ENCODE assay signal across 10 cellular contexts in genomic region chr6:41682497-41682961, GRCh38. TPM values are rescaled to one million over a fixed set of nuclear protein-coding genes. Genes with fewer than 3 reads are reported as not detected.
A peak's percentile ranks its signal among the peaks of the same experiment; 100 is the strongest.
DNase-seq lines count a peak whose midpoint lies in the region; ATAC-seq, FAIRE-seq and TF ChIP-seq lines count a peak whose summit lies in the region.
"Had no signal": no experiment of that assay in that cellular context is flagged by ENCODE, and none has a peak within 500 bp of the region (broad histone marks: within the 10 kb centered on the region; RNA-seq: fewer than 3 reads in every experiment).

No MANE protein-coding gene starts in this region.

- no peaks in the 10 kb centered on the region for H3K36me3 Mint-ChIP-seq in activated naive CD8-positive, alpha-beta T cell treated with anti-CD3 and anti-CD28 coated beads, Interleukin-2, amount 10 ng/mL, durations not matched to agents 7 days and 5 days
- no peaks in the 10 kb centered on the region for H3K36me3 Mint-ChIP-seq in naive B cell
- no peaks in the 10 kb centered on the region for H3K36me3 Mint-ChIP-seq in neural progenitor cell

- H3K9me3 ChIP-seq in breast epithelium (no peaks in the 10 kb centered on the region), mammary epithelial cell (replicated peaks; ENCODE audit: insufficient read depth, low read length) (no peaks in the 10 kb centered on the region), aorta (ENCODE audit: control insufficient read depth, low read length) (no peaks in the 10 kb centered on the region), neural progenitor cell (ENCODE audit: low read depth) (no peaks in the 10 kb centered on the region)
- H3K9me3 ChIP-seq: transverse colon had no signal

- H3K4me1 Mint-ChIP-seq in activated naive CD8-positive, alpha-beta T cell treated with anti-CD3 and anti-CD28 coated beads, Interleukin-2, amount 10 ng/mL, durations not matched to agents 7 days and 5 days, result peaks cover 9% of the 10 kb centered on the region
- H3K4me1 Mint-ChIP-seq in naive B cell, result peaks cover 14 to 23% (median 20%) of the 10 kb centered on the region in 3 donors
- H3K4me1 Mint-ChIP-seq in neural progenitor cell, result peaks cover 14% of the 10 kb centered on the region

- H3K4me3 ChIP-seq in breast epithelium (peak overlapping the region in 2 of 3 donors; percentile 40 to 50), mammary epithelial cell (replicated peaks in 1 of 3; ENCODE audit: insufficient read depth in 1 of 3, low read depth in 2 of 3, low read length in 3 of 3) (no peak overlapping the region), aorta (ENCODE audit: low read length in 2 of 2) (no peak overlapping the region), neural progenitor cell (no peak overlapping the region)

- ATAC-seq in activated naive CD8-positive, alpha-beta T cell treated with anti-CD3 and anti-CD28 coated beads, Interleukin-2, amount 10 ng/mL, durations not matched to agents 7 days and 5 days (ENCODE audit: low read depth), result no peak
- ATAC-seq in naive B cell (ENCODE audit: low read depth in 2 of 2) (no peak), aorta (ENCODE audit: low FRiP score) (peak; percentile 13), foreskin keratinocyte (no peak)

- peak overlapping the region; percentile 78 for H3K4me3 Mint-ChIP-seq in activated naive CD8-positive, alpha-beta T cell treated with anti-CD3 and anti-CD28 coated beads, Interleukin-2, amount 10 ng/mL, durations not matched to agents 7 days and 5 days
- H3K4me3 Mint-ChIP-seq in naive B cell, result peak overlapping the region; percentile 77 to 88 (median 84)
- no peak overlapping the region for H3K4me3 Mint-ChIP-seq in neural progenitor cell
- H3K4me3 Mint-ChIP-seq: H9 had no signal

- H4K20me1 ChIP-seq in mammary epithelial cell (ENCODE audit: insufficient read depth, low read length) (no peaks in the 10 kb centered on the region), neural progenitor cell (ENCODE audit: low read depth) (no peaks in the 10 kb centered on the region)

- H3F3A ChIP-seq in neural progenitor cell (ENCODE audit: low read depth), result no peaks in the 10 kb centered on the region

- DNase-seq in breast epithelium (ENCODE audit: low spot score in 2 of 2), result no peak
- no peak for DNase-seq in mammary epithelial cell
- DNase-seq in activated naive CD8-positive, alpha-beta T cell treated with anti-CD3 and anti-CD28 coated beads, Interleukin-2, amount 10 ng/mL, durations not matched to agents 7 days and 5 days, result peak; percentile 45
- no peak for DNase-seq in naive B cell
- peak in 1 of 2 donors; percentile 73 for DNase-seq in aorta
- DNase-seq in neural progenitor cell (ENCODE audit: low spot score), result no peak
- no peak for DNase-seq in RCC 7860 (ENCODE audit: low spot score)
- no peak for DNase-seq in foreskin keratinocyte

- H3K36me3 ChIP-seq in breast epithelium (no peaks in the 10 kb centered on the region), mammary epithelial cell (ENCODE audit: insufficient read depth, low read length) (peaks cover 3% of the 10 kb centered on the region), aorta (ENCODE audit: control insufficient read depth in 1 of 2, insufficient read depth in 2 of 2, low read length in 1 of 2) (peaks cover 0 to 4% of the 10 kb centered on the region in 2 donors), neural progenitor cell (no peaks in the 10 kb centered on the region)
- H3K36me3 ChIP-seq: transverse colon had no signal

- peaks cover 2% of the 10 kb centered on the region for H3K27me3 Mint-ChIP-seq in activated naive CD8-positive, alpha-beta T cell treated with anti-CD3 and anti-CD28 coated beads, Interleukin-2, amount 10 ng/mL, durations not matched to agents 7 days and 5 days
- H3K27me3 Mint-ChIP-seq in naive B cell (no peaks in the 10 kb centered on the region), neural progenitor cell (ENCODE audit: insufficient read depth, low read depth) (peaks cover 4% of the 10 kb centered on the region)

- H3K79me2 ChIP-seq in mammary epithelial cell (ENCODE audit: insufficient read depth, low read length) (no peaks in the 10 kb centered on the region), neural progenitor cell (ENCODE audit: low read depth) (no peaks in the 10 kb centered on the region)

- no peak for TF ChIP-seq POLR2A in breast epithelium (IDR thresholded peaks at IDR 0.05)

- no peak for TF ChIP-seq CTCF in breast epithelium (IDR thresholded peaks at IDR 0.05)
- no peak for TF ChIP-seq CTCF in mammary epithelial cell (conservative IDR thresholded peaks at IDR 0.05 in 1 of 2, IDR thresholded peaks at IDR 0.05 in 1 of 2; ENCODE audit: extremely low read depth in 1 of 2, insufficient read depth in 1 of 2, low read depth in 1 of 2, low read length in 2 of 2)
- TF ChIP-seq CTCF in neural progenitor cell (IDR thresholded peaks at IDR 0.05), result no peak
- TF ChIP-seq CTCF in foreskin keratinocyte (conservative IDR thresholded peaks at IDR 0.05), result no peak

- H3K9me3 Mint-ChIP-seq in activated naive CD8-positive, alpha-beta T cell treated with anti-CD3 and anti-CD28 coated beads, Interleukin-2, amount 10 ng/mL, durations not matched to agents 7 days and 5 days, result no peaks in the 10 kb centered on the region
- H3K9me3 Mint-ChIP-seq in naive B cell (no peaks in the 10 kb centered on the region), neural progenitor cell (no peaks in the 10 kb centered on the region)
- H3K9me3 Mint-ChIP-seq: H9 had no signal

- H2AFZ ChIP-seq in mammary epithelial cell (ENCODE audit: low read depth, low read length) (no peak overlapping the region), neural progenitor cell (replicated peaks) (no peak overlapping the region)

- intact Hi-C loops in breast epithelium (cut with DNase I; ENCODE audit: low total_unique reads), result loop anchor here (5.0 kb wide), 1 partner anchor 80 kb away; no protein-coding TSS in a partner anchor
- intact Hi-C loops in mammary epithelial cell (cut with micrococcal nuclease), result loop anchor here (1.0 kb wide), 6 partner anchors 45 to 313 kb away; no protein-coding TSS in a partner anchor
- intact Hi-C loops in aorta (cut with DNase I), result loop anchor here (1.0 to 10.0 kb wide), 6 partner anchors 79 to 314 kb away; no protein-coding TSS in a partner anchor

- 70% methylated on average over 5 of the region's 13 CpGs for WGBS in mammary epithelial cell (ENCODE audit: low coverage, missing lambda C conversion rate)
- WGBS in aorta, 2 donors, result 66 to 67% methylated on average over 13 of the region's 13 CpGs

- H3K4me2 ChIP-seq in mammary epithelial cell (ENCODE audit: insufficient read depth, low read depth, low read length), result no peak overlapping the region
- no peak overlapping the region for H3K4me2 ChIP-seq in neural progenitor cell

- peak overlapping the region; percentile 81 for H3K27ac Mint-ChIP-seq in activated naive CD8-positive, alpha-beta T cell treated with anti-CD3 and anti-CD28 coated beads, Interleukin-2, amount 10 ng/mL, durations not matched to agents 7 days and 5 days
- peak overlapping the region in 4 of 6 donors; percentile 21 to 77 (median 64) for H3K27ac Mint-ChIP-seq in naive B cell
- H3K27ac Mint-ChIP-seq in neural progenitor cell, result no peak overlapping the region
- H3K27ac Mint-ChIP-seq: H9 had no signal

- dilution Hi-C loops in mammary epithelial cell (cut with HindIII; ENCODE audit: low sequenced_read_pairs), result no loop called here

- BruUV-seq in mammary epithelial cell (replicated peaks; lab: Mats Ljungman, UMichigan), result no TSS peak

- in situ Hi-C loops in mammary epithelial cell (cut with MboI; ENCODE audit: low sequenced_read_pairs in 2 of 2), result loop anchor here (5.0 to 25.0 kb wide), 3 partner anchors 80 to 320 kb away; no protein-coding TSS in a partner anchor

- H3K4me1 ChIP-seq in breast epithelium (no peaks in the 10 kb centered on the region), mammary epithelial cell (ENCODE audit: insufficient read depth, low read length) (peaks cover 3% of the 10 kb centered on the region), aorta (ENCODE audit: control insufficient read depth in 1 of 2, insufficient read depth in 2 of 2, low read length in 2 of 2) (no peaks in the 10 kb centered on the region), neural progenitor cell (peaks cover 7% of the 10 kb centered on the region), foreskin keratinocyte (no peaks in the 10 kb centered on the region)

- H3K27me3 ChIP-seq in breast epithelium (no peaks in the 10 kb centered on the region), mammary epithelial cell (ENCODE audit: insufficient read depth, low read length) (no peaks in the 10 kb centered on the region), aorta (ENCODE audit: control insufficient read depth in 1 of 2, insufficient read depth in 2 of 2, low read length in 1 of 2) (no peaks in the 10 kb centered on the region), neural progenitor cell (peaks cover 25% of the 10 kb centered on the region), foreskin keratinocyte (no peaks in the 10 kb centered on the region)
- H3K27me3 ChIP-seq: transverse colon had no signal

- FAIRE-seq in RCC 7860 (lab: Jason Lieb, UNC), result no peak

- POLR2A ChIA-PET in activated naive CD8-positive, alpha-beta T cell treated with anti-CD3 and anti-CD28 coated beads, Interleukin-2, amount 10 ng/mL, durations not matched to agents 7 days and 5 days (lab: Charles Lee), result interaction anchor here (1.1 to 1.3 kb wide), 2 partner anchors 52 to 80 kb away, joined by 6 to 7 read pairs; no protein-coding TSS in a partner anchor

- no peak overlapping the region for H3K9ac ChIP-seq in mammary epithelial cell (ENCODE audit: insufficient read depth, low read length)
- H3K9ac ChIP-seq in neural progenitor cell, result no peak overlapping the region

- peak overlapping the region in 1 of 2 donors; percentile 9 for H3K27ac ChIP-seq in breast epithelium
- H3K27ac ChIP-seq in mammary epithelial cell (ENCODE audit: insufficient read depth, low read depth, low read length), result no peak overlapping the region
- no peak overlapping the region for H3K27ac ChIP-seq in aorta (ENCODE audit: low read depth in 1 of 2, low read length in 2 of 2)
- no peak overlapping the region for H3K27ac ChIP-seq in neural progenitor cell
- no peak overlapping the region for H3K27ac ChIP-seq in foreskin keratinocyte

- CTCF ChIA-PET in mammary epithelial cell (lab: Charles Lee; ENCODE audit: low non-redundant PET), result no interaction called here

RNA-seq across cellular contexts. Expression of gene MDFI, which starts 44.3 kb away (rescaled TPM):
- total RNA-seq in breast epithelium (10 to 100 TPM; 26.7 to 75.8 (median 36.1) TPM), mammary epithelial cell (100 to 1,000 TPM; 137 to 163 TPM), aorta (10 to 100 TPM in 1 of 2 donors, 1 to 10 TPM in 1; 9.3 to 22.3 TPM), neural progenitor cell (ENCODE audit: low replicate concordance) (29.5 and 87.4 TPM in 2 replicates), foreskin keratinocyte (150 and 170 TPM in 2 replicates)
- polyA plus RNA-seq in mammary epithelial cell (121 TPM), naive B cell (ENCODE audit: low read depth in 6 of 6) (not detected), aorta (1 to 10 TPM in 1 of 2 donors, under 1 TPM in 1; 0.13 to 5.4 TPM), foreskin keratinocyte (172 and 181 TPM in 2 replicates)
- 32.9 TPM for polyA minus RNA-seq in mammary epithelial cell
- not detected for total RNA-seq in activated naive CD8-positive, alpha-beta T cell treated with anti-CD3 and anti-CD28 coated beads, Interleukin-2, amount 10 ng/mL, durations not matched to agents 7 days and 5 days

RNA-seq across cellular contexts. Expression of gene TFEB, which starts 52.9 kb away (rescaled TPM):
- total RNA-seq in breast epithelium (10 to 100 TPM; 15.7 to 20.6 (median 18.4) TPM), mammary epithelial cell (10 to 100 TPM; 25.9 to 29.0 TPM), aorta (10 to 100 TPM; 22.2 to 32.1 TPM), neural progenitor cell (ENCODE audit: low replicate concordance) (0.13 and 0.46 TPM in 2 replicates), foreskin keratinocyte (3.1 and 3.6 TPM in 2 replicates)
- polyA plus RNA-seq in mammary epithelial cell (10.9 TPM), naive B cell (ENCODE audit: low read depth in 6 of 6) (100 to 1,000 TPM in 1 of 6 donors, 10 to 100 TPM in 5; 52.3 to 145 (median 72.6) TPM), aorta (10 to 100 TPM in 1 of 2 donors, 1 to 10 TPM in 1; 7.3 to 20.9 TPM), foreskin keratinocyte (4.3 and 5.3 TPM in 2 replicates)
- 10.8 TPM for polyA minus RNA-seq in mammary epithelial cell
- 10 to 100 TPM; 17.6 TPM for total RNA-seq in activated naive CD8-positive, alpha-beta T cell treated with anti-CD3 and anti-CD28 coated beads, Interleukin-2, amount 10 ng/mL, durations not matched to agents 7 days and 5 days

Comparison
In these comparisons a context has a peak if more than half of its experiments do, and no peak if none do; other contexts are left out.
1. H3K4me3 ChIP-seq: peak in breast epithelium (2 of 3); none in mammary epithelial cell (0 of 3), aorta (0 of 2) and neural progenitor cell (single experiment).
2. RNA of gene MDFI, which starts 44.3 kb away (total RNA-seq): 137 to 163 TPM in mammary epithelial cell, 150 to 170 TPM in foreskin keratinocyte, 26.7 to 75.8 TPM in breast epithelium, 29.5 to 87.4 TPM in neural progenitor cell and 9.3 to 22.3 TPM in aorta; not detected in activated naive CD8-positive, alpha-beta T cell treated with anti-CD3 and anti-CD28 coated beads, Interleukin-2, amount 10 ng/mL, durations not matched to agents 7 days and 5 days; every median in the first group is over 10 times any median in the second.